ENCODE assay signal across 28 cellular contexts in the genomic region with DNA sequence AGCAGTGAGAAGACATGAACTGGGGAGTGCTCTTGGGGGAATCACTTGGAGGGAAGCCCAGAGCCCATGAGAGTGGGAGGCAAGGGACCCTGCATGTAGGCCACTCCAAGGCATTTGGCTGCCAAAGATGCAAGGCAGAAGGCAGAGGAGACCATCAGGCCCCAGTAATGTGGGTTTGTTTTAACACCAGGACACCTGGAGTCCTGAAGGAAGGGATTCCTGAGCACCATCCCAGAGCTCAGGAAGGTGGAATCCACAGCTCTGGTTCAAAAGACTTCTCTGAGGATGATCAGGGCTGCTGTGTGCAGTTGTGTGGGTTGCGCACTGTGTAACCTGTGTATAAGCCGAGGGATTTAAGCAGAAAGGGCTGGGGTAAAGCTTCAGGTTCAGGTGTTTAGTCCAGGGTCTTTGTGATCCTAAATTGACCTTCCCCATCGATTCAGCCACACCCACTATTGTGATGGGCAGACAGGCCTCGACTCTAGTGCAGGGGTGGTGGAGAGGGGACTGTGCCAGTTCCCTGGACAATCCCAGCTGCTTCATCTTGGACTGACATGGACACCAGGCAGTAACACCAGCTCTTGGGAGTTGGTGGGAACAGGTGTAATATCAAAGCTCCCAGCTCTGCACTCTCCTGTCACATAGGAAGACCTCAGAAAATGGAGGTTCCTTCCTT. TPM values are rescaled to one million over a fixed set of nuclear protein-coding genes. Genes with fewer than 3 reads are reported as not detected.
A peak's percentile ranks its signal among the peaks of the same experiment; 100 is the strongest.
DNase-seq lines count a peak whose midpoint lies in the region; ATAC-seq, FAIRE-seq and TF ChIP-seq lines count a peak whose summit lies in the region.
"Had no signal": no experiment of that assay in that cellular context is flagged by ENCODE, and none has a peak within 500 bp of the region (broad histone marks: within the 10 kb centered on the region; RNA-seq: fewer than 3 reads in every experiment).

No MANE protein-coding gene starts in this region.

- H3K4me2 ChIP-seq in HCT116 (ENCODE audit: low read length) = no peak overlapping the region
- no peak overlapping the region for H3K4me2 ChIP-seq in H1 (ENCODE audit: insufficient read depth in 1 of 2, low read depth in 2 of 2, low read length in 2 of 2)

- H3K79me2 ChIP-seq in HCT116 (ENCODE audit: insufficient read depth, low read length) (peaks cover 3% of the 10 kb centered on the region; the same call in 1 of the 2 replicates), H1 (ENCODE audit: control insufficient read depth in 1 of 2, insufficient read depth in 2 of 2, low read length in 2 of 2) (no peaks in the 10 kb centered on the region)

- peaks cover 3% of the 10 kb centered on the region for H3K36me3 Mint-ChIP-seq in T-helper 2 cell treated with Interferon-gamma antibody and Interleukin-4, amounts not matched to agents 5 μg/mL and 100 μg/mL, for 36 hours (ENCODE audit: low read depth)
- H3K36me3 Mint-ChIP-seq in stimulated activated effector memory CD8-positive, alpha-beta T cell treated with anti-CD3 and anti-CD28 coated beads, Interleukin-12 subunit alpha, Interleukin-12 subunit beta, amount 100 ng/mL, for 72 hours = peaks cover 30% of the 10 kb centered on the region
- peaks cover 7% of the 10 kb centered on the region for H3K36me3 Mint-ChIP-seq in activated CD8-positive, alpha-beta T cell treated with anti-CD3 and anti-CD28 coated beads for 36 hours (ENCODE audit: low read depth)

- H2AFZ ChIP-seq in HCT116 (ENCODE audit: low read depth, low read length, poor library complexity, severe bottlenecking) (no peak overlapping the region), H1 (ENCODE audit: low read length) (no peak overlapping the region)

- H3K18ac ChIP-seq in H1 (ENCODE audit: extremely low read depth, low read length) = no peak overlapping the region

- TF ChIP-seq EP300 in H1 (IDR thresholded peaks at IDR 0.05; ENCODE audit: borderline replicate concordance in 1 of 2, low read depth in 2 of 2, low read length in 2 of 2) = no peak

- no peak for ATAC-seq in HCT116
- no peak for ATAC-seq in stimulated activated effector memory CD8-positive, alpha-beta T cell treated with anti-CD3 and anti-CD28 coated beads, Interleukin-12 subunit alpha, Interleukin-12 subunit beta, amount 100 ng/mL, for 72 hours
- ATAC-seq in activated CD8-positive, alpha-beta T cell treated with anti-CD3 and anti-CD28 coated beads for 36 hours = no peak
- ATAC-seq in HG02623 (IDR thresholded peaks at IDR 0.05; ENCODE audit: unreplicated experiment) = no peak
- ATAC-seq in mucosa of descending colon = no peak
- ATAC-seq: activated T-helper 17 cell treated with anti-CD3 and anti-CD28 coated beads, Interleukin-2, amount 50 U/mL, for 72 hours; naive thymus-derived CD8-positive, alpha-beta T cell had no signal

- BruUV-seq in HCT116 (replicated peaks; lab: Mats Ljungman, UMichigan) = no TSS peak

- POLR2A ChIA-PET in HCT116 (lab: Charles Lee) (no interaction called here), H1 (lab: Charles Lee; ENCODE audit: partially characterized antibody) (interaction anchor here (1.0 to 8.5 kb wide), 5 partner anchors 11 to 65 kb away, joined by 3 to 72 read pairs (median 5); a partner anchor contains a TSS)
- POLR2A ChIA-PET in activated CD8-positive, alpha-beta T cell treated with anti-CD3 and anti-CD28 coated beads for 36 hours (lab: Charles Lee) = interaction anchor here (1.0 to 1.4 kb wide), 3 partner anchors 10 to 19 kb away, joined by 3 to 5 read pairs (median 4); a partner anchor contains a TSS

- no peaks in the 10 kb centered on the region for H3K9me2 ChIP-seq in HCT116 (ENCODE audit: insufficient read depth)

- H4K8ac ChIP-seq in H1 (ENCODE audit: extremely low read depth, insufficient read depth, low read length) = no peak overlapping the region

- 88% methylated on average over 4 of the region's 4 CpGs; no CpG with 5 or more reads in 1 of the 2 experiments for WGBS in H1 (ENCODE audit: extremely low coverage in 1 of 2, insufficient coverage in 1 of 2, insufficient read length in 1 of 2, insufficient replicate concordance in 2 of 2, low coverage in 1 of 2, low lambda C conversion rate in 2 of 2, missing lambda C conversion rate in 1 of 2), 2 experiments

- H4K91ac ChIP-seq in H1 (replicated peaks; ENCODE audit: insufficient read length, low read length) = no peak overlapping the region

- no peak overlapping the region for H2BK20ac ChIP-seq in H1 (ENCODE audit: low read length)

- no peaks in the 10 kb centered on the region for H3K4me1 ChIP-seq in HCT116 (ENCODE audit: control insufficient read depth in 1 of 2, insufficient read depth in 2 of 2, low read length in 2 of 2)
- peaks cover 0 to 17% (median 10%) of the 10 kb centered on the region in 4 experiments; a peak in 5 of 7 replicates for H3K4me1 ChIP-seq in H1 (replicated peaks in 1 of 4; ENCODE audit: control insufficient read depth in 3 of 4, insufficient read depth in 4 of 4, low read length in 3 of 4)
- peaks cover 9% of the 10 kb centered on the region for H3K4me1 ChIP-seq in mucosa of descending colon (ENCODE audit: low read depth)
- H3K4me1 ChIP-seq: breast epithelium had no signal

- TF ChIP-seq CTCF in HCT116 (IDR thresholded peaks at IDR 0.05 in 2 of 3, conservative IDR thresholded peaks at IDR 0.05 in 1 of 3; ENCODE audit: borderline replicate concordance in 1 of 3, insufficient read depth in 1 of 3, low read depth in 2 of 3, low read length in 2 of 3) (no peak), H1 (IDR thresholded peaks at IDR 0.05; ENCODE audit: control extremely low read depth in 1 of 3, insufficient read depth in 1 of 3, low read depth in 1 of 3, low read length in 3 of 3) (no peak), mucosa of descending colon (IDR thresholded peaks at IDR 0.05) (no peak)
- TF ChIP-seq CTCF in activated CD8-positive, alpha-beta T cell treated with anti-CD3 and anti-CD28 coated beads for 36 hours (IDR thresholded peaks at IDR 0.05) = no peak

- no peak overlapping the region for H2BK120ac ChIP-seq in H1 (replicated peaks; ENCODE audit: low read depth, low read length)

- H2BK5ac ChIP-seq in H1 (ENCODE audit: low read depth, low read length) = no peak overlapping the region

- no peaks in the 10 kb centered on the region for H3K4me1 Mint-ChIP-seq in T-helper 2 cell treated with Interferon-gamma antibody and Interleukin-4, amounts not matched to agents 5 μg/mL and 100 μg/mL, for 36 hours (ENCODE audit: low read depth)
- H3K4me1 Mint-ChIP-seq in stimulated activated effector memory CD8-positive, alpha-beta T cell treated with anti-CD3 and anti-CD28 coated beads, Interleukin-12 subunit alpha, Interleukin-12 subunit beta, amount 100 ng/mL, for 72 hours = peaks cover 17% of the 10 kb centered on the region
- H3K4me1 Mint-ChIP-seq in activated CD8-positive, alpha-beta T cell treated with anti-CD3 and anti-CD28 coated beads for 36 hours (ENCODE audit: low read depth) = peaks cover 10% of the 10 kb centered on the region

- H3K27ac ChIP-seq in HCT116 (ENCODE audit: low read depth, low read length) (no peak overlapping the region), H1 (ENCODE audit: low read depth, low read length) (no peak overlapping the region)
- H3K27ac ChIP-seq: breast epithelium, epithelial cell of prostate, HL-60, left ventricle myocardium inferior had no signal

- H3K23ac ChIP-seq in H1 (ENCODE audit: insufficient read length) = no peak overlapping the region

- no peak overlapping the region for H4K5ac ChIP-seq in H1 (ENCODE audit: insufficient read length, low read depth, low read length)

- DNase-seq in T-helper 2 cell treated with Interferon-gamma antibody and Interleukin-4, amounts not matched to agents 5 μg/mL and 100 μg/mL, for 36 hours (ENCODE audit: low spot score) = no peak
- DNase-seq in T-helper 2 cell = no peak
- no peak for DNase-seq in HCT116 (ENCODE audit: low read depth, low spot score)
- peak in 1 of 2 experiments; percentile 43 for DNase-seq in H1 (ENCODE audit: low read depth in 1 of 2, low spot score in 2 of 2)
- DNase-seq in stimulated activated effector memory CD8-positive, alpha-beta T cell treated with anti-CD3 and anti-CD28 coated beads, Interleukin-12 subunit alpha, Interleukin-12 subunit beta, amount 100 ng/mL, for 72 hours (ENCODE audit: low spot score in 2 of 2) = no peak
- no peak for DNase-seq in activated CD8-positive, alpha-beta T cell treated with anti-CD3 and anti-CD28 coated beads for 36 hours
- DNase-seq in mucosa of descending colon = no peak
- DNase-seq: 8988T; activated CD8-positive, alpha-beta memory T cell treated with anti-CD3 and anti-CD28 coated beads, Interleukin-2, amount 50 U/mL, for 4 hours; activated naive CD4-positive, alpha-beta T cell treated with anti-CD3 and anti-CD28 coated beads, Interleukin-2, amount 50 U/mL, for 16 hours; amygdala; CD8-positive, alpha-beta memory T cell; DMS153; glutamatergic neuron; left ventricle myocardium inferior; naive thymus-derived CD8-positive, alpha-beta T cell; NCI-H1694; NCI-H510A; occipital lobe; Right ventricle myocardium superior; spleen; T-helper 9 cell had no signal

- H2BK15ac ChIP-seq in H1 (ENCODE audit: low read length) = no peak overlapping the region

- peak overlapping the region; percentile 74 for H3K27ac Mint-ChIP-seq in T-helper 2 cell treated with Interferon-gamma antibody and Interleukin-4, amounts not matched to agents 5 μg/mL and 100 μg/mL, for 36 hours
- peak overlapping the region; percentile 83 for H3K27ac Mint-ChIP-seq in stimulated activated effector memory CD8-positive, alpha-beta T cell treated with anti-CD3 and anti-CD28 coated beads, Interleukin-12 subunit alpha, Interleukin-12 subunit beta, amount 100 ng/mL, for 72 hours
- H3K27ac Mint-ChIP-seq in activated CD8-positive, alpha-beta T cell treated with anti-CD3 and anti-CD28 coated beads for 36 hours = no peak overlapping the region
- H3K27ac Mint-ChIP-seq: activated T-helper 17 cell treated with anti-CD3 and anti-CD28 coated beads, Interleukin-2, amount 50 U/mL, for 72 hours had no signal

- RAD21 ChIA-PET in HCT116 (lab: Charles Lee; ENCODE audit: low non-redundant PET in 1 of 2, low total read pairs in 2 of 2, uncharacterized antibody in 2 of 2, unreplicated experiment in 2 of 2) = no interaction called here

- H3K79me1 ChIP-seq in H1 (ENCODE audit: low read depth, low read length) = no peaks in the 10 kb centered on the region

- H3K36me3 ChIP-seq in HCT116 (ENCODE audit: control insufficient read depth in 1 of 2, insufficient read depth in 2 of 2, low read length in 2 of 2) (no peaks in the 10 kb centered on the region; a peak in 1 of 4 replicates), H1 (ENCODE audit: control insufficient read depth in 2 of 4, insufficient read depth in 4 of 4, low read length in 3 of 4) (peaks cover 0 to 7% (median 0%) of the 10 kb centered on the region in 4 experiments; a peak in 2 of 8 replicates), mucosa of descending colon (ENCODE audit: low read depth) (no peaks in the 10 kb centered on the region)
- H3K36me3 ChIP-seq: breast epithelium, left ventricle myocardium inferior had no signal

- no peaks in the 10 kb centered on the region for H3K27me3 Mint-ChIP-seq in T-helper 2 cell treated with Interferon-gamma antibody and Interleukin-4, amounts not matched to agents 5 μg/mL and 100 μg/mL, for 36 hours (ENCODE audit: low read depth)
- no peaks in the 10 kb centered on the region for H3K27me3 Mint-ChIP-seq in activated CD8-positive, alpha-beta T cell treated with anti-CD3 and anti-CD28 coated beads for 36 hours
- H3K27me3 Mint-ChIP-seq: activated T-helper 17 cell treated with anti-CD3 and anti-CD28 coated beads, Interleukin-2, amount 50 U/mL, for 72 hours; CD8-positive, alpha-beta memory T cell; naive thymus-derived CD8-positive, alpha-beta T cell had no signal

- intact Hi-C loops in HCT116 (cut with micrococcal nuclease) = loop anchor here (10.0 kb wide), 1 partner anchor 454 kb away; no protein-coding TSS in a partner anchor
- intact Hi-C loops in activated CD8-positive, alpha-beta T cell treated with anti-CD3 and anti-CD28 coated beads for 36 hours (cut with micrococcal nuclease) = no loop called here
- intact Hi-C loops in mucosa of descending colon (cut with DNase I, micrococcal nuclease) = no loop called here

- no peak overlapping the region for H2AK5ac ChIP-seq in H1 (ENCODE audit: low read depth, low read length)

- H3K27me3 ChIP-seq in HCT116 (ENCODE audit: insufficient read depth, low read length) (no peaks in the 10 kb centered on the region), H1 (replicated peaks in 1 of 4; ENCODE audit: control insufficient read depth in 3 of 4, extremely low read depth in 1 of 4, insufficient read depth in 3 of 4, low read length in 3 of 4) (no peaks in the 10 kb centered on the region)
- H3K27me3 ChIP-seq: breast epithelium, spleen had no signal

- no peak overlapping the region for H3K4me3 Mint-ChIP-seq in T-helper 2 cell treated with Interferon-gamma antibody and Interleukin-4, amounts not matched to agents 5 μg/mL and 100 μg/mL, for 36 hours
- H3K4me3 Mint-ChIP-seq in stimulated activated effector memory CD8-positive, alpha-beta T cell treated with anti-CD3 and anti-CD28 coated beads, Interleukin-12 subunit alpha, Interleukin-12 subunit beta, amount 100 ng/mL, for 72 hours = no peak overlapping the region
- H3K4me3 Mint-ChIP-seq in activated CD8-positive, alpha-beta T cell treated with anti-CD3 and anti-CD28 coated beads for 36 hours = no peak overlapping the region
- H3K4me3 Mint-ChIP-seq: activated T-helper 17 cell treated with anti-CD3 and anti-CD28 coated beads, Interleukin-2, amount 50 U/mL, for 72 hours; CD8-positive, alpha-beta memory T cell; naive thymus-derived CD8-positive, alpha-beta T cell had no signal

- H3K9me3 ChIP-seq in HCT116 (ENCODE audit: control insufficient read depth in 1 of 2, insufficient read depth in 1 of 2, low read depth in 1 of 2, low read length in 2 of 2) (no peaks in the 10 kb centered on the region), H1 (ENCODE audit: insufficient read depth in 2 of 2, low read depth in 1 of 2, low read length in 1 of 2) (no peaks in the 10 kb centered on the region), mucosa of descending colon (no peaks in the 10 kb centered on the region)
- H3K9me3 ChIP-seq: breast epithelium, left ventricle myocardium inferior, spleen had no signal

- H3K4me3 ChIP-seq in HCT116 (replicated peaks in 1 of 2; ENCODE audit: low read depth in 1 of 2, low read length in 2 of 2) = no peak overlapping the region
- H3K4me3 ChIP-seq in H1 (ENCODE audit: extremely low read depth in 1 of 4, insufficient read depth in 2 of 4, low read depth in 3 of 4, low read length in 4 of 4) = no peak overlapping the region
- no peak overlapping the region for H3K4me3 ChIP-seq in mucosa of descending colon
- H3K4me3 ChIP-seq: breast epithelium, left ventricle myocardium inferior, spleen had no signal

- H3K14ac ChIP-seq in H1 (ENCODE audit: insufficient read length) = no peak overlapping the region

- H3K9ac ChIP-seq in HCT116 (ENCODE audit: low read length) (no peak overlapping the region), H1 (replicated peaks in 1 of 4; ENCODE audit: extremely low read depth in 1 of 4, low read depth in 3 of 4, low read length in 3 of 4) (no peak overlapping the region)

- no peak overlapping the region for H3K56ac ChIP-seq in H1 (replicated peaks; ENCODE audit: insufficient read length, low read depth, low read length)

- H3K9me3 Mint-ChIP-seq in T-helper 2 cell treated with Interferon-gamma antibody and Interleukin-4, amounts not matched to agents 5 μg/mL and 100 μg/mL, for 36 hours = no peaks in the 10 kb centered on the region
- no peaks in the 10 kb centered on the region for H3K9me3 Mint-ChIP-seq in stimulated activated effector memory CD8-positive, alpha-beta T cell treated with anti-CD3 and anti-CD28 coated beads, Interleukin-12 subunit alpha, Interleukin-12 subunit beta, amount 100 ng/mL, for 72 hours
- no peaks in the 10 kb centered on the region for H3K9me3 Mint-ChIP-seq in activated CD8-positive, alpha-beta T cell treated with anti-CD3 and anti-CD28 coated beads for 36 hours
- H3K9me3 Mint-ChIP-seq: activated T-helper 17 cell treated with anti-CD3 and anti-CD28 coated beads, Interleukin-2, amount 50 U/mL, for 72 hours; CD8-positive, alpha-beta memory T cell; naive thymus-derived CD8-positive, alpha-beta T cell had no signal

- TF ChIP-seq POLR2A in HCT116 (IDR thresholded peaks at IDR 0.05; ENCODE audit: borderline replicate concordance, extremely low read depth, insufficient read depth, insufficient read length) (no peak), H1 (IDR thresholded peaks at IDR 0.05; ENCODE audit: control extremely low read depth in 1 of 2, low read depth in 2 of 2, low read length in 2 of 2) (no peak; a peak in 1 of 3 replicates)

- H3K4ac ChIP-seq in H1 (replicated peaks; ENCODE audit: insufficient read length, low read depth, low read length) = no peak overlapping the region

- no peaks in the 10 kb centered on the region for H3K23me2 ChIP-seq in H1 (ENCODE audit: low read depth, low read length)

- H2BK12ac ChIP-seq in H1 (ENCODE audit: low read depth, low read length) = no peak overlapping the region

- no peak for FAIRE-seq in H1 (lab: Jason Lieb, UNC)
- FAIRE-seq: islet of Langerhans had no signal

- TF ChIP-seq RAD21 in HCT116 (IDR thresholded peaks at IDR 0.05; ENCODE audit: low read depth) (no peak), H1 (IDR thresholded peaks at IDR 0.05 in 1 of 2, conservative IDR thresholded peaks at IDR 0.05 in 1 of 2; ENCODE audit: low read depth in 2 of 2, low read length in 2 of 2) (no peak)

- CTCF ChIA-PET in HCT116 (lab: Charles Lee) (no interaction called here), H1 (lab: Charles Lee; ENCODE audit: partially characterized antibody) (interaction anchor here (1.0 to 1.4 kb wide), 2 partner anchors 11 to 65 kb away, joined by 3 read pairs; a partner anchor contains a TSS)
- CTCF ChIA-PET in activated CD8-positive, alpha-beta T cell treated with anti-CD3 and anti-CD28 coated beads for 36 hours (lab: Charles Lee) = no interaction called here

- no peaks in the 10 kb centered on the region for H4K20me1 ChIP-seq in HCT116 (ENCODE audit: insufficient read depth)
- H4K20me1 ChIP-seq in H1 (replicated peaks in 1 of 2; ENCODE audit: control insufficient read depth in 1 of 2, insufficient read depth in 2 of 2, low read length in 2 of 2) = peaks cover 0 to 4% of the 10 kb centered on the region in 2 experiments

RNA-seq across cellular contexts. Expression of a gene that starts 11.0 kb away (rescaled TPM):
- total RNA-seq in HCT116 (2021; ENCODE audit: unreplicated experiment) = 25.2 TPM
- polyA plus RNA-seq in HCT116 (2012) = 20.5 and 22.4 TPM in 2 replicates
- total RNA-seq in H1 (2021; fragmentation: NEBNext Ultra II Directional; extraction: Animal tissue kit (Norgen Biotek cat#: 25700)) = 17.3 and 18.7 TPM in 2 replicates
- polyA plus RNA-seq in H1 (2011; rRNA removed) = 31.9 and 38.1 TPM in 2 replicates
- polyA plus RNA-seq in H1 (2011; cell fraction: cytosol; rRNA removed) = 20.5 TPM
- polyA plus RNA-seq in H1 (2011; cell fraction: nucleus; rRNA removed) = 31.9 TPM
- 11.0 to 19.8 TPM (median 17.2 TPM) in 4 replicates for polyA plus RNA-seq in H1 (2012, experiment 1 of 2)
- 15.4 TPM for polyA plus RNA-seq in H1 (2012, experiment 2 of 2)
- 18.9 TPM for polyA plus RNA-seq in H1 (2013, experiment 1 of 2)
- 18.5 TPM for polyA plus RNA-seq in H1 (2013, experiment 2 of 2)
- 8.7 and 14.8 TPM in 2 replicates for polyA minus RNA-seq in H1 (2011; rRNA and poly(A)+ RNA removed)
- 12.3 TPM for polyA minus RNA-seq in H1 (2011; cell fraction: cytosol; rRNA and poly(A)+ RNA removed)
- polyA minus RNA-seq in H1 (2011; cell fraction: nucleus; rRNA and poly(A)+ RNA removed) = 21.8 TPM
- total RNA-seq in activated CD8-positive, alpha-beta T cell treated with anti-CD3 and anti-CD28 coated beads for 36 hours = 10 to 100 TPM; 19.3 to 21.9 TPM
- 10 to 100 TPM; 19.3 to 21.5 (median 19.4) TPM for total RNA-seq in mucosa of descending colon

RNA-seq across cellular contexts. Expression of a gene that starts 18.9 kb away (rescaled TPM):
- 133 TPM for total RNA-seq in HCT116 (2021; ENCODE audit: unreplicated experiment)
- polyA plus RNA-seq in HCT116 (2012) = 183 and 211 TPM in 2 replicates
- 156 and 160 TPM in 2 replicates for total RNA-seq in H1 (2021; fragmentation: NEBNext Ultra II Directional; extraction: Animal tissue kit (Norgen Biotek cat#: 25700))
- 130 and 141 TPM in 2 replicates for polyA plus RNA-seq in H1 (2011; rRNA removed)
- polyA plus RNA-seq in H1 (2011; cell fraction: cytosol; rRNA removed) = 185 TPM
- 119 TPM for polyA plus RNA-seq in H1 (2011; cell fraction: nucleus; rRNA removed)
- 124 to 218 TPM (median 205 TPM) in 4 replicates for polyA plus RNA-seq in H1 (2012, experiment 1 of 2)
- 162 TPM for polyA plus RNA-seq in H1 (2012, experiment 2 of 2)
- polyA plus RNA-seq in H1 (2013, experiment 1 of 2) = 141 TPM
- 178 TPM for polyA plus RNA-seq in H1 (2013, experiment 2 of 2)
- polyA minus RNA-seq in H1 (2011; rRNA and poly(A)+ RNA removed) = 187 and 190 TPM in 2 replicates
- 74.6 TPM for polyA minus RNA-seq in H1 (2011; cell fraction: cytosol; rRNA and poly(A)+ RNA removed)
- polyA minus RNA-seq in H1 (2011; cell fraction: nucleus; rRNA and poly(A)+ RNA removed) = 46.5 TPM
- 100 to 1,000 TPM; 118 to 120 TPM for total RNA-seq in activated CD8-positive, alpha-beta T cell treated with anti-CD3 and anti-CD28 coated beads for 36 hours
- total RNA-seq in mucosa of descending colon = 100 to 1,000 TPM; 105 to 195 (median 126) TPM

RNA-seq across cellular contexts. Expression of a gene that starts 56.5 kb away (rescaled TPM):
- total RNA-seq in HCT116 (2021; ENCODE audit: unreplicated experiment) (54.0 TPM), mucosa of descending colon (10 to 100 TPM; 57.7 to 83.9 (median 75.2) TPM)
- 51.8 and 53.5 TPM in 2 replicates for polyA plus RNA-seq in HCT116 (2012)
- 69.8 and 75.2 TPM in 2 replicates for total RNA-seq in H1 (2021; fragmentation: NEBNext Ultra II Directional; extraction: Animal tissue kit (Norgen Biotek cat#: 25700))
- polyA plus RNA-seq in H1 (2011; rRNA removed) = 49.9 and 91.8 TPM in 2 replicates
- 70.5 TPM for polyA plus RNA-seq in H1 (2011; cell fraction: cytosol; rRNA removed)
- polyA plus RNA-seq in H1 (2011; cell fraction: nucleus; rRNA removed) = 384 TPM
- 57.7 to 86.6 TPM (median 81.0 TPM) in 4 replicates for polyA plus RNA-seq in H1 (2012, experiment 1 of 2)
- polyA plus RNA-seq in H1 (2012, experiment 2 of 2) = 67.9 TPM
- polyA plus RNA-seq in H1 (2013, experiment 1 of 2) = 59.7 TPM
- 54.0 TPM for polyA plus RNA-seq in H1 (2013, experiment 2 of 2)
- 23.4 and 37.6 TPM in 2 replicates for polyA minus RNA-seq in H1 (2011; rRNA and poly(A)+ RNA removed)
- 34.4 TPM for polyA minus RNA-seq in H1 (2011; cell fraction: cytosol; rRNA and poly(A)+ RNA removed)
- polyA minus RNA-seq in H1 (2011; cell fraction: nucleus; rRNA and poly(A)+ RNA removed) = 53.4 TPM
- total RNA-seq in activated CD8-positive, alpha-beta T cell treated with anti-CD3 and anti-CD28 coated beads for 36 hours = 10 to 100 TPM; 71.4 to 76.7 TPM
